In genomic region chr7:405489-406211, GRCh38 we compare ENCODE assay signal across 1 cellular context.
TF ChIP-seq lines count a peak whose summit lies in the region.

No MANE protein-coding gene starts in this region.

TF ChIP-seq in GM23338, 12 proteins besides CTCF, POLR2A, EP300 and RAD21 (continued from another document):
- no peak for TF ChIP-seq NANOG (IDR thresholded peaks at IDR 0.05; ENCODE audit: borderline replicate concordance)
- no peak for TF ChIP-seq REST (IDR thresholded peaks at IDR 0.05; ENCODE audit: unreplicated experiment)
- TF ChIP-seq EZH2phosphoT487 (IDR thresholded peaks at IDR 0.05; ENCODE audit: unreplicated experiment): no peak
- no peak for TF ChIP-seq EZH2 (IDR thresholded peaks at IDR 0.05; ENCODE audit: low read depth, unreplicated experiment)
- no peak for TF ChIP-seq ZNF114 (CRISPR knock-in tag; IDR thresholded peaks at IDR 0.05)
- TF ChIP-seq STAT1 (IDR thresholded peaks at IDR 0.05; ENCODE audit: unreplicated experiment): no peak
